In the genomic region with DNA sequence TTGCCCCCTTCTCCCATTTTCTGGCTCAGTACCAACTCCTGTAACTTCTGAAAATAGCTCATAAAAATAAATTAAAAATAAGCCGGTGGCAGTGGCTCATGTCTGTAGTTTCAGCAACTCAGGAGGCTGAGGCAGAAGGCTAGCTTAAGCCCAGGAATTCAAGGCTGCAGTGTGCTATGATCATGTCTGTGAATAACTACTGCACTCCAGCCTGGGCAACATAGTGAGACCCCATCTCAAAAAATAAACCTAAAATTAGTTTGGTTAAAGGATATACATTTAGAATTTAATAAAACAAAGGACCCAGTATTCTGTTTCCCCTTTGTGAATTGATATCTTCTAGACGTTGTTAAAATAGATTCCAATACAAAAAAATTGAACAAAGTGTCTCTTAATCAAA, we compare ENCODE assay signal across 11 cellular contexts. TPM values are rescaled to one million over a fixed set of nuclear protein-coding genes. Genes with fewer than 3 reads are reported as not detected.
"Had no signal": no experiment of that assay in that cellular context is flagged by ENCODE, and none has a peak within 500 bp of the region (broad histone marks: within the 10 kb centered on the region; RNA-seq: fewer than 3 reads in every experiment).

No MANE protein-coding gene starts in this region.

- DNase-seq: GM23248, GOT3, H9, HCEC 1CT, HFFc6 had no signal

- H2AFZ ChIP-seq: GM23248, GM23338 had no signal

- H3K4me3 ChIP-seq: GM23248, GM23338, HAP-1 had no signal

- H3K9me3 ChIP-seq: HAP-1 had no signal

- H3K27ac ChIP-seq: GM23248 had no signal

- FAIRE-seq: H1, H54 had no signal

- H3K4me1 ChIP-seq: HAP-1 had no signal

- H3K4me2 ChIP-seq: GM23338 had no signal

- ATAC-seq: GM23338, HCT116 had no signal

- H3K9ac ChIP-seq: GM23248 had no signal

- H3K36me3 ChIP-seq: HAP-1 had no signal

RNA-seq across cellular contexts. Expression of a gene that starts 10.5 kb away (rescaled TPM):
- total RNA-seq: GM23248, H4, H9, HFFc6 had no signal
- polyA plus RNA-seq: GM23248 had no signal
